Comparison of ENCODE assay signal across 26 cellular contexts in the genomic region with DNA sequence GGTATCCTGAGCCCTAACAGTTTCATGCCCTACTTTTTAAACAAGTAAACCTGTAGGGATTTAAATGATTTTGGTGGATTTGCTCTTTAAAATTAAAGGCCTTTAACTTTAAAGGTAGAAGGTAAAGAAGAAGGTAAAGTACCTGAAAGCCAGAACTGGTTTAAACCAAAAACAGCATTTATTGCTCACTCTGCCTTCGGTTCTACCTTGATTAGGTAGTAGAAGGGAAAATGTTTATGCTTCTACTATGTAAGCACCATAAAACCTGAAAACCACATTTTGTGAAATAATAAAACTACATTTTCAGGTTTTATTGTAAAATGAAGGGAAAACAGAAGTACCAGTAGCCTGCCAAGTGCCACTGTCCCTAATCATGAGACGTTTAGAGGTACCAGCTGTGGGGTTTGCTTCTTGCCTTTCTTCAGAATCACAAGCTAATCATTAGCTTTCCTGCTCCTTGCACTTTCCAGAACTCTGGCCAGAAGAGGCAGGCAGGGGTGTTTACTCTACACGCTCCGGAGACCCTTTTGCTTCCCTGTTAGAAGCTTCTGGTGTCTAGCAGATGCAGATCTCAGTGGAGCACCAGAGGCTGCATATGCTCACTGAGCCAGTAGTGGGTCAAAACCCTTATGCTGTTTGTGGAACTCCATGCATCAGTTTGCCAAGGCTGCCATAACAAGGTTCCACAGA. TPM values are rescaled to one million over a fixed set of nuclear protein-coding genes. Genes with fewer than 3 reads are reported as not detected.
DNase-seq lines count a peak whose midpoint lies in the region; ATAC-seq and TF ChIP-seq lines count a peak whose summit lies in the region.
"Had no signal": no experiment of that assay in that cellular context is flagged by ENCODE, and none has a peak within 500 bp of the region (broad histone marks: within the 10 kb centered on the region; RNA-seq: fewer than 3 reads in every experiment).

No MANE protein-coding gene starts in this region.

- intact Hi-C loops in mucosa of descending colon (cut with DNase I, micrococcal nuclease): no loop called here
- intact Hi-C loops in ascending aorta (cut with DNase I): no loop called here

- no peaks in the 10 kb centered on the region for H3K9me3 ChIP-seq in Karpas-422 (ENCODE audit: low read length)
- no peaks in the 10 kb centered on the region for H3K9me3 ChIP-seq in hepatocyte (ENCODE audit: low read depth)
- H3K9me3 ChIP-seq in mucosa of descending colon: no peaks in the 10 kb centered on the region
- H3K9me3 ChIP-seq in ascending aorta: no peaks in the 10 kb centered on the region
- H3K9me3 ChIP-seq: BE2C had no signal

- H3K27me3 ChIP-seq in Karpas-422 (ENCODE audit: low read length) (no peaks in the 10 kb centered on the region), hepatocyte (no peaks in the 10 kb centered on the region), ascending aorta (no peaks in the 10 kb centered on the region)
- H3K27me3 ChIP-seq: BE2C had no signal

- H3K4me2 ChIP-seq in Karpas-422 (ENCODE audit: low read depth, low read length, poor library complexity, severe bottlenecking) (no peak overlapping the region), hepatocyte (peak overlapping the region; percentile 56)

- H3K4me1 Mint-ChIP-seq in activated naive CD8-positive, alpha-beta T cell treated with anti-CD3 and anti-CD28 coated beads for 36 hours: peaks cover 34% of the 10 kb centered on the region

- CTCF ChIA-PET in RWPE1 (lab: Yijun Ruan, JAX): no interaction called here

- H2AFZ ChIP-seq in Karpas-422 (ENCODE audit: low read length) (no peak overlapping the region), hepatocyte (no peak overlapping the region)

- H3K9me2 ChIP-seq in Karpas-422 (replicated peaks; ENCODE audit: insufficient read depth, low read length) (no peaks in the 10 kb centered on the region), hepatocyte (replicated peaks; ENCODE audit: insufficient read depth) (no peaks in the 10 kb centered on the region)

- TF ChIP-seq CTCF in hepatocyte (IDR thresholded peaks at IDR 0.05; ENCODE audit: poor library complexity) (no peak), mucosa of descending colon (IDR thresholded peaks at IDR 0.05) (no peak), ascending aorta (IDR thresholded peaks at IDR 0.05) (no peak), RWPE1 (conservative IDR thresholded peaks at IDR 0.05; ENCODE audit: low read depth) (no peak)

- H3K9ac ChIP-seq in Karpas-422 (ENCODE audit: low read length): no peak overlapping the region

- POLR2A ChIA-PET in RWPE1 (lab: Yijun Ruan, JAX; ENCODE audit: low non-redundant PET): no interaction called here

- no peaks in the 10 kb centered on the region for H4K20me1 ChIP-seq in Karpas-422 (ENCODE audit: insufficient read depth, low read depth, low read length)
- no peaks in the 10 kb centered on the region for H4K20me1 ChIP-seq in hepatocyte (ENCODE audit: insufficient read depth, poor library complexity, severe bottlenecking)

- H3K4me3 ChIP-seq in Karpas-422 (ENCODE audit: low read length) (no peak overlapping the region), hepatocyte (no peak overlapping the region), mucosa of descending colon (no peak overlapping the region), ascending aorta (no peak overlapping the region)

- H3K36me3 Mint-ChIP-seq in activated naive CD8-positive, alpha-beta T cell treated with anti-CD3 and anti-CD28 coated beads for 36 hours: peaks cover 31% of the 10 kb centered on the region

- H3K79me2 ChIP-seq in Karpas-422 (ENCODE audit: low read length) (peaks cover 80% of the 10 kb centered on the region), hepatocyte (peaks cover 16% of the 10 kb centered on the region)

- peaks cover 2% of the 10 kb centered on the region for H3K9me3 Mint-ChIP-seq in activated naive CD8-positive, alpha-beta T cell treated with anti-CD3 and anti-CD28 coated beads for 36 hours
- H3K9me3 Mint-ChIP-seq: CD8-positive, alpha-beta memory T cell; IgD-negative memory B cell had no signal

- no peak for DNase-seq in Karpas-422
- DNase-seq in hepatocyte (ENCODE audit: low spot score): peak; percentile 34
- DNase-seq in mucosa of descending colon: no peak
- peak; percentile 68 for DNase-seq in renal cortical epithelial cell (ENCODE audit: low read depth)
- no peak for DNase-seq in activated naive CD8-positive, alpha-beta T cell treated with anti-CD3 and anti-CD28 coated beads for 36 hours
- no peak for DNase-seq in ascending aorta (ENCODE audit: low spot score in 2 of 2)
- DNase-seq in RWPE1 (ENCODE audit: low spot score): no peak
- DNase-seq: 8988T; ACHN; BE2C; CD8-positive, alpha-beta memory T cell; DMS 273 treated with DMSO at 0.1 percent for 48 hours; DMS79 treated with DMSO at 0.1 percent for 48 hours; GF-D8; NCI-H1092; NCI-H1417 treated with DMSO at 0.1 percent for 48 hours; NCI-H1694 treated with DMSO at 0.1 percent for 48 hours; NCI-H2081; NCI-H226; NCI-H510A; NCI-H69; RPMI8226; SHP77 had no signal

- peaks cover 6% of the 10 kb centered on the region for H3K4me1 ChIP-seq in Karpas-422 (ENCODE audit: low read length)
- no peaks in the 10 kb centered on the region for H3K4me1 ChIP-seq in hepatocyte (ENCODE audit: insufficient read depth)
- peaks cover 11% of the 10 kb centered on the region for H3K4me1 ChIP-seq in mucosa of descending colon (ENCODE audit: low read depth)
- H3K4me1 ChIP-seq in ascending aorta: no peaks in the 10 kb centered on the region
- H3K4me1 ChIP-seq: BE2C had no signal

- H3K27ac Mint-ChIP-seq in activated naive CD8-positive, alpha-beta T cell treated with anti-CD3 and anti-CD28 coated beads for 36 hours: no peak overlapping the region

- peak overlapping the region; percentile 39 for H3K27ac ChIP-seq in Karpas-422 (ENCODE audit: low read length)
- no peak overlapping the region for H3K27ac ChIP-seq in hepatocyte
- H3K27ac ChIP-seq in ascending aorta: no peak overlapping the region
- no peak overlapping the region for H3K27ac ChIP-seq in RWPE1

- H3K27me3 Mint-ChIP-seq in activated naive CD8-positive, alpha-beta T cell treated with anti-CD3 and anti-CD28 coated beads for 36 hours: no peaks in the 10 kb centered on the region
- H3K27me3 Mint-ChIP-seq: CD8-positive, alpha-beta memory T cell; IgD-negative memory B cell had no signal

- H3K4me3 Mint-ChIP-seq in activated naive CD8-positive, alpha-beta T cell treated with anti-CD3 and anti-CD28 coated beads for 36 hours: no peak overlapping the region
- H3K4me3 Mint-ChIP-seq: CD14-positive monocyte; CD8-positive, alpha-beta memory T cell; IgD-negative memory B cell had no signal

- 62% methylated on average over 4 of the region's 4 CpGs for WGBS in hepatocyte (ENCODE audit: low lambda C conversion rate, missing lambda C conversion rate)

- peak; percentile 71 for ATAC-seq in mucosa of descending colon
- ATAC-seq: HCT116 had no signal

- H3K36me3 ChIP-seq in Karpas-422 (ENCODE audit: insufficient read depth, low read length): peaks cover 13% of the 10 kb centered on the region; the same call in 1 of the 2 replicates
- H3K36me3 ChIP-seq in hepatocyte (replicated peaks; ENCODE audit: insufficient read depth, low read depth): no peaks in the 10 kb centered on the region
- no peaks in the 10 kb centered on the region for H3K36me3 ChIP-seq in mucosa of descending colon (ENCODE audit: low read depth)
- peaks cover 0 to 3% of the 10 kb centered on the region in 2 donors for H3K36me3 ChIP-seq in ascending aorta
- H3K36me3 ChIP-seq: BE2C had no signal

RNA-seq across cellular contexts. Expression of a gene that starts 33.3 kb away (rescaled TPM):
- total RNA-seq in Karpas-422 (2014; rRNA removed; shearing (Covaris generic); ENCODE audit: low replicate concordance): 36.4 and 72.0 TPM in 2 replicates
- total RNA-seq in hepatocyte (7.0 and 7.7 TPM in 2 replicates), mucosa of descending colon (10 to 100 TPM; 17.5 to 29.7 (median 25.7) TPM), renal cortical epithelial cell (8.1 and 8.7 TPM in 2 replicates), ascending aorta (4.4 TPM)
- polyA plus RNA-seq in hepatocyte: 14.8 and 17.6 TPM in 2 replicates
- 10 to 100 TPM; 87.6 to 88.5 TPM for total RNA-seq in activated naive CD8-positive, alpha-beta T cell treated with anti-CD3 and anti-CD28 coated beads for 36 hours

Comparison
In these comparisons a context has a peak if more than half of its experiments do, and no peak if none do; other contexts are left out.
1. DNase-seq: peak in hepatocyte (single experiment) and renal cortical epithelial cell (single experiment); none in Karpas-422 (single experiment), mucosa of descending colon (0 of 3), activated naive CD8-positive, alpha-beta T cell treated with anti-CD3 and anti-CD28 coated beads for 36 hours (single experiment), ascending aorta (0 of 2) and RWPE1 (single experiment).